In genomic region chr10:69579661-69580060, GRCh38 we compare ENCODE assay signal across 38 cellular contexts. TPM values are rescaled to one million over a fixed set of nuclear protein-coding genes. Genes with fewer than 3 reads are reported as not detected.
"Had no signal": no experiment of that assay in that cellular context is flagged by ENCODE, and none has a peak within 500 bp of the region (broad histone marks: within the 10 kb centered on the region; RNA-seq: fewer than 3 reads in every experiment).

No MANE protein-coding gene starts in this region.

- H3K4me3 ChIP-seq: ascending aorta, cardiac muscle cell had no signal

- H3K4me3 Mint-ChIP-seq: activated B cell treated with CpG ODN at 0.5 μM for 24 hours; activated CD4-positive, alpha-beta memory T cell treated with anti-CD3 and anti-CD28 coated beads, Interleukin-2, amount 10 ng/mL, durations not matched to agents 7 days and 5 days; activated CD4-positive, alpha-beta T cell treated with anti-CD3 and anti-CD28 coated beads, Interleukin-2, amount 10 ng/mL, durations not matched to agents 24 days and 14 days; activated CD8-positive, alpha-beta memory T cell treated with anti-CD3 and anti-CD28 coated beads, Interleukin-2, amount 10 ng/mL, durations not matched to agents 7 days and 5 days; activated CD8-positive, alpha-beta T cell treated with anti-CD3 and anti-CD28 coated beads, Interleukin-2, amount 10 ng/mL, durations not matched to agents 7 days and 5 days; activated naive CD4-positive, alpha-beta T cell treated with anti-CD3 and anti-CD28 coated beads, Interleukin-2, amount 10 ng/mL, durations not matched to agents 7 days and 5 days; activated naive CD4-positive, alpha-beta T cell treated with anti-CD3 and anti-CD28 coated beads, Interleukin-2, amount 50 U/mL, for 24 hours; activated naive CD8-positive, alpha-beta T cell; activated naive CD8-positive, alpha-beta T cell treated with anti-CD3 and anti-CD28 coated beads, Interleukin-2, amount 10 ng/mL, durations not matched to agents 7 days and 5 days; activated naive CD8-positive, alpha-beta T cell treated with anti-CD3 and anti-CD28 coated beads, Interleukin-2, amount 50 U/mL, for 24 hours; activated T-cell treated with anti-CD3 and anti-CD28 coated beads, Interleukin-2, amount 50 U/mL, for 24 hours; brain; central memory CD8-positive, alpha-beta T cell; T-helper 1 cell treated with Interleukin-12 subunit alpha and Interleukin-12 subunit beta and Interleukin-4 antibody, amounts not matched to agents 30 μg/mL and 1 μg/mL, for 36 hours; T-helper 2 cell treated with Interferon-gamma antibody and Interleukin-4, amounts not matched to agents 5 μg/mL and 100 μg/mL, for 36 hours had no signal

- H3K9me3 Mint-ChIP-seq: activated B cell treated with CpG ODN at 0.5 μM for 24 hours; activated CD4-positive, alpha-beta memory T cell treated with anti-CD3 and anti-CD28 coated beads, Interleukin-2, amount 10 ng/mL, durations not matched to agents 7 days and 5 days; activated CD4-positive, alpha-beta T cell treated with anti-CD3 and anti-CD28 coated beads, Interleukin-2, amount 10 ng/mL, durations not matched to agents 24 days and 14 days; activated naive CD4-positive, alpha-beta T cell treated with anti-CD3 and anti-CD28 coated beads, Interleukin-2, amount 10 ng/mL, durations not matched to agents 7 days and 5 days; activated naive CD4-positive, alpha-beta T cell treated with anti-CD3 and anti-CD28 coated beads, Interleukin-2, amount 50 U/mL, for 24 hours; activated naive CD8-positive, alpha-beta T cell treated with anti-CD3 and anti-CD28 coated beads, Interleukin-2, amount 10 ng/mL, durations not matched to agents 7 days and 5 days; activated naive CD8-positive, alpha-beta T cell treated with anti-CD3 and anti-CD28 coated beads, Interleukin-2, amount 50 U/mL, for 24 hours; activated T-cell treated with anti-CD3 and anti-CD28 coated beads, Interleukin-2, amount 50 U/mL, for 24 hours; activated T-helper 2 cell treated with anti-CD3 and anti-CD28 coated beads, Interferon-gamma antibody, Interleukin-2, Interleukin-4, amounts not matched to agents 10 μg/mL and 5 μg/mL and 100 μg/mL, durations not matched to agents 14 hours and 24 hours and 36 hours; central memory CD8-positive, alpha-beta T cell; T-helper 1 cell treated with Interleukin-12 subunit alpha and Interleukin-12 subunit beta and Interleukin-4 antibody, amounts not matched to agents 30 μg/mL and 1 μg/mL, for 36 hours; T-helper 2 cell treated with Interferon-gamma antibody and Interleukin-4, amounts not matched to agents 5 μg/mL and 100 μg/mL, for 36 hours had no signal

- H3K36me3 ChIP-seq: ascending aorta, cardiac muscle cell had no signal

- H3K27ac Mint-ChIP-seq: activated B cell treated with CpG ODN at 0.5 μM for 24 hours; activated CD4-positive, alpha-beta memory T cell treated with anti-CD3 and anti-CD28 coated beads, Interleukin-2, amount 10 ng/mL, durations not matched to agents 7 days and 5 days; activated CD4-positive, alpha-beta T cell treated with anti-CD3 and anti-CD28 coated beads, Interleukin-2, amount 10 ng/mL, durations not matched to agents 24 days and 14 days; activated CD8-positive, alpha-beta memory T cell treated with anti-CD3 and anti-CD28 coated beads, Interleukin-2, amount 10 ng/mL, durations not matched to agents 7 days and 5 days; activated CD8-positive, alpha-beta T cell treated with anti-CD3 and anti-CD28 coated beads, Interleukin-2, amount 10 ng/mL, durations not matched to agents 7 days and 5 days; activated naive CD4-positive, alpha-beta T cell treated with anti-CD3 and anti-CD28 coated beads, Interleukin-2, amount 10 ng/mL, durations not matched to agents 7 days and 5 days; activated naive CD4-positive, alpha-beta T cell treated with anti-CD3 and anti-CD28 coated beads, Interleukin-2, amount 50 U/mL, for 24 hours; activated naive CD8-positive, alpha-beta T cell; activated naive CD8-positive, alpha-beta T cell treated with anti-CD3 and anti-CD28 coated beads, Interleukin-2, amount 10 ng/mL, durations not matched to agents 7 days and 5 days; activated naive CD8-positive, alpha-beta T cell treated with anti-CD3 and anti-CD28 coated beads, Interleukin-2, amount 50 U/mL, for 24 hours; activated T-cell treated with anti-CD3 and anti-CD28 coated beads, Interleukin-2, amount 50 U/mL, for 24 hours; activated T-helper 2 cell treated with anti-CD3 and anti-CD28 coated beads, Interferon-gamma antibody, Interleukin-2, Interleukin-4, amounts not matched to agents 10 μg/mL and 5 μg/mL and 100 μg/mL, durations not matched to agents 14 hours and 24 hours and 36 hours; brain; T-helper 1 cell treated with Interleukin-12 subunit alpha and Interleukin-12 subunit beta and Interleukin-4 antibody, amounts not matched to agents 30 μg/mL and 1 μg/mL, for 36 hours; T-helper 2 cell treated with Interferon-gamma antibody and Interleukin-4, amounts not matched to agents 5 μg/mL and 100 μg/mL, for 36 hours had no signal

- H3K4me1 ChIP-seq: ascending aorta had no signal

- H3K9me3 ChIP-seq: ascending aorta had no signal

- H3K4me1 Mint-ChIP-seq: activated CD4-positive, alpha-beta memory T cell treated with anti-CD3 and anti-CD28 coated beads, Interleukin-2, amount 10 ng/mL, durations not matched to agents 7 days and 5 days had no signal

- FAIRE-seq: bronchial epithelial cell, TTC549 had no signal

- DNase-seq: activated B cell treated with CpG ODN at 0.5 μM for 24 hours; activated CD4-positive, alpha-beta memory T cell treated with anti-CD3 and anti-CD28 coated beads, Interleukin-2, amount 10 ng/mL, durations not matched to agents 7 days and 5 days; activated CD4-positive, alpha-beta T cell treated with anti-CD3 and anti-CD28 coated beads for 4 hours; activated CD4-positive, alpha-beta T cell treated with anti-CD3 and anti-CD28 coated beads, Interleukin-2, amount 10 ng/mL, durations not matched to agents 24 days and 14 days; activated CD4-positive, alpha-beta T cell treated with anti-CD3 and anti-CD28 coated beads, Interleukin-2, amount 50 U/mL, for 1 hour; activated CD4-positive, alpha-beta T cell treated with anti-CD3 and anti-CD28 coated beads, Interleukin-2, amount 50 U/mL, for 48 hours; activated CD4-positive, CD25-positive, alpha-beta regulatory T cell treated with anti-CD3 and anti-CD28 coated beads, Interleukin-2, amount 50 U/mL, for 72 hours; activated CD8-positive, alpha-beta memory T cell treated with anti-CD3 and anti-CD28 coated beads for 24 hours; activated CD8-positive, alpha-beta memory T cell treated with anti-CD3 and anti-CD28 coated beads, Interleukin-2, amount 10 ng/mL, durations not matched to agents 7 days and 5 days; activated CD8-positive, alpha-beta memory T cell treated with anti-CD3 and anti-CD28 coated beads, Interleukin-2, amount 50 U/mL, for 48 hours; activated CD8-positive, alpha-beta T cell treated with anti-CD3 and anti-CD28 coated beads, Interleukin-2, amount 10 ng/mL, durations not matched to agents 7 days and 5 days; activated effector memory CD4-positive, alpha-beta T cell treated with Interleukin-2 at 50 U/mL for 16 hours; activated gamma-delta T cell; activated naive CD4-positive, alpha-beta T cell treated with anti-CD3 and anti-CD28 coated beads, Interleukin-2, amount 10 ng/mL, durations not matched to agents 7 days and 5 days; activated naive CD4-positive, alpha-beta T cell treated with Interleukin-2 at 50 U/mL for 16 hours; activated naive CD8-positive, alpha-beta T cell treated with anti-CD3 and anti-CD28 coated beads, Interleukin-2, amount 10 ng/mL, durations not matched to agents 7 days and 5 days; activated naive CD8-positive, alpha-beta T cell treated with anti-CD3 and anti-CD28 coated beads, Interleukin-2, amount 50 U/mL, for 24 hours; activated T-cell treated with anti-CD3 and anti-CD28 coated beads, Interleukin-2, amount 50 U/mL, for 24 hours; activated T-cell treated with anti-CD3 and anti-CD28 coated beads, Interleukin-2, amount 50 U/mL, for 48 hours; amygdala; anterior cingulate cortex; caudate nucleus; cerebellar nuclear complex; T-helper 1 cell; T-helper 2 cell; T-helper 9 cell had no signal

- H3K27ac ChIP-seq: ascending aorta, cardiac muscle cell, VCaP had no signal

- H3K36me3 Mint-ChIP-seq: activated CD8-positive, alpha-beta memory T cell treated with anti-CD3 and anti-CD28 coated beads, Interleukin-2, amount 10 ng/mL, durations not matched to agents 7 days and 5 days; activated naive CD4-positive, alpha-beta T cell treated with anti-CD3 and anti-CD28 coated beads, Interleukin-2, amount 10 ng/mL, durations not matched to agents 7 days and 5 days; activated naive CD8-positive, alpha-beta T cell treated with anti-CD3 and anti-CD28 coated beads, Interleukin-2, amount 10 ng/mL, durations not matched to agents 7 days and 5 days; brain had no signal

- ATAC-seq: activated CD8-positive, alpha-beta memory T cell treated with anti-CD3 and anti-CD28 coated beads, Interleukin-2, amount 10 ng/mL, durations not matched to agents 7 days and 5 days; activated CD8-positive, alpha-beta T cell treated with anti-CD3 and anti-CD28 coated beads, Interleukin-2, amount 10 ng/mL, durations not matched to agents 7 days and 5 days; activated naive CD8-positive, alpha-beta T cell treated with anti-CD3 and anti-CD28 coated beads, Interleukin-2, amount 50 U/mL, for 24 hours had no signal

RNA-seq across cellular contexts. Expression of gene NEUROG3, which starts 6.4 kb away (rescaled TPM):
- total RNA-seq: activated CD4-positive, alpha-beta T cell treated with anti-CD3 and anti-CD28 coated beads, Interleukin-2, amount 10 ng/mL, durations not matched to agents 24 days and 14 days; activated CD8-positive, alpha-beta memory T cell treated with anti-CD3 and anti-CD28 coated beads, Interleukin-2, amount 10 ng/mL, durations not matched to agents 7 days and 5 days; activated CD8-positive, alpha-beta T cell treated with anti-CD3 and anti-CD28 coated beads, Interleukin-2, amount 10 ng/mL, durations not matched to agents 7 days and 5 days; activated T-helper 2 cell treated with anti-CD3 and anti-CD28 coated beads, Interferon-gamma antibody, Interleukin-2, Interleukin-4, amounts not matched to agents 10 μg/mL and 5 μg/mL and 100 μg/mL, durations not matched to agents 14 hours and 24 hours and 36 hours; ascending aorta; bronchial epithelial cell; cardiac muscle cell had no signal
- polyA plus RNA-seq: cardiac muscle cell had no signal

RNA-seq across cellular contexts. Expression of gene FAM241B, which starts 50.4 kb away (rescaled TPM):
- total RNA-seq: ascending aorta had no signal
